Comparison of ENCODE assay signal across 8 cellular contexts in the genomic region with DNA sequence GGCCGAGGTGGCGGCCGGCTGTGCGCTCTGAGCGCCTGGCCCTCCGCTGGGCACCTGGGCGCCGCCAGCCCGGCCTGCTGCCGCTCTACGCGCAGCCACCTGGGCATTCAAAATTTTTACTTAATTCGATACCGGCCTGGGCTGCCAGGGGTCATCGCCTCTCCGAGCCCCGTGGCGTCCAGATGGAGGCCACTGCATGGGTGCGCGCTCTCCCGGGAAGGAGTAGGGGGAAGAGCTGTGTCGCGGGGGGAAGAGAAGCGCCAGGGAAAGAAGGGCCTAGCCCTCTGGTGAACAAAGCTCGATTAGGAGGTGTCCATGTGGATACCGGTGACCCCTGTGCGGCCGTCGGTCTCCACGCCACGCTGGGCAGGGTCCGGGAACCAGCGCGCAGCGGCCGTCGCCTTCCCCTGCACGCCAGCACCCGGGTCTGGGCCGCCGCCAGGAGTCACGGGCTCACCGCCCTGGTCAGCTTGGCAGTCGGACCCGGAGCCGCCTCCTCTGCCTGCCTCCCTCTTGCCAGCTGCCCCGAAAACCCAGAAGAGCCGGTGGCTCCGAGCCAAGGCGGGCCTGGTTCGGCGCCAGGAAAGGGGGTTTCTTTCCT. TPM values are rescaled to one million over a fixed set of nuclear protein-coding genes. Genes with fewer than 3 reads are reported as not detected.
A peak's percentile ranks its signal among the peaks of the same experiment; 100 is the strongest.
DNase-seq lines count a peak whose midpoint lies in the region; ATAC-seq and TF ChIP-seq lines count a peak whose summit lies in the region.

No MANE protein-coding gene starts in this region.

- no peaks in the 10 kb centered on the region for H3K27me3 ChIP-seq in GM06990 (replicated peaks; ENCODE audit: control insufficient read depth, insufficient read depth, low read length)
- peaks cover 41% of the 10 kb centered on the region for H3K27me3 ChIP-seq in HUES64 (ENCODE audit: insufficient read depth, low read length)
- H3K27me3 ChIP-seq in gastroesophageal sphincter = no peaks in the 10 kb centered on the region

- TF ChIP-seq EP300 in gastroesophageal sphincter (IDR thresholded peaks at IDR 0.05) = no peak

- H3K4me3 ChIP-seq in GM06990 (replicated peaks; ENCODE audit: low read depth, low read length) (peak overlapping the region; percentile 89), HUES64 (ENCODE audit: low read length) (peak overlapping the region; percentile 87), gastroesophageal sphincter (peak overlapping the region; percentile 63 to 91)

- no peak for TF ChIP-seq POLR2A in gastroesophageal sphincter (IDR thresholded peaks at IDR 0.05)

- H3K4me1 ChIP-seq in HUES64 (ENCODE audit: insufficient read depth, low read length) (peaks cover 8% of the 10 kb centered on the region; the same call in 1 of the 2 replicates), gastroesophageal sphincter (peaks cover 0 to 47% (median 7%) of the 10 kb centered on the region in 3 donors)

- ATAC-seq in GM21515 (IDR thresholded peaks at IDR 0.05; ENCODE audit: unreplicated experiment) = peak; percentile 9
- peak; percentile 6 for ATAC-seq in gastroesophageal sphincter

- H3K36me3 ChIP-seq in GM06990 (ENCODE audit: control insufficient read depth, insufficient read depth, low read length) (no peaks in the 10 kb centered on the region), HUES64 (ENCODE audit: insufficient read depth, low read length) (no peaks in the 10 kb centered on the region), gastroesophageal sphincter (peaks cover 0 to 6% of the 10 kb centered on the region in 2 donors)

- DNase-seq in GM06990 (ENCODE audit: extremely low read depth, insufficient read length) (no peak), activated gamma-delta T cell (lab: John Stamatoyannopoulos, UW) (peak; percentile 16), occipital lobe (lab: John Stamatoyannopoulos, UW) (peak; percentile 53), NCI-H2171 treated with DMSO at 0.1 percent for 48 hours (lab: John Stamatoyannopoulos, UW) (no peak)
- DNase-seq in effector CD4-positive, alpha-beta T cell = no peak

- H3K9me3 ChIP-seq in HUES64 (ENCODE audit: insufficient read depth, low read depth, low read length) = no peaks in the 10 kb centered on the region
- no peaks in the 10 kb centered on the region for H3K9me3 ChIP-seq in gastroesophageal sphincter

- H3K27ac ChIP-seq in HUES64 (ENCODE audit: low read depth, low read length) (no peak overlapping the region), gastroesophageal sphincter (peak overlapping the region; percentile 36 to 91 (median 90))

- WGBS in HUES64 = under 1% methylated on average over 50 of the region's 52 CpGs
- 0% methylated on average over 1 of the region's 52 CpGs; no CpG with 5 or more reads in 1 of the 2 donors for WGBS in gastroesophageal sphincter (ENCODE audit: low coverage in 1 of 2), 2 donors

- H3K9ac ChIP-seq in HUES64 (ENCODE audit: low read depth, low read length) = 0 out of 2 replicates have a peak overlapping the region, but pooled peaks have one; percentile 37

- TF ChIP-seq CTCF in GM06990 (IDR thresholded peaks at IDR 0.05; ENCODE audit: insufficient read depth, low read length, poor library complexity, severe bottlenecking) = no peak
- TF ChIP-seq CTCF in gastroesophageal sphincter (IDR thresholded peaks at IDR 0.05) = no peak

RNA-seq across cellular contexts. Expression of gene BIVM, which starts 0.7 kb away (rescaled TPM):
- 3.6 TPM for polyA plus RNA-seq in HUES64 (2013, experiment 1 of 2)
- polyA plus RNA-seq in HUES64 (2013, experiment 2 of 2) = 4.9 TPM
- 10 to 100 TPM in 3 of 4 donors, 1 to 10 TPM in 1; 8.7 to 19.6 (median 15.8) TPM for total RNA-seq in gastroesophageal sphincter
- 65.2 TPM for total RNA-seq in occipital lobe

RNA-seq across cellular contexts. Expression of gene POGLUT2, which starts 0.9 kb away (rescaled TPM):
- polyA plus RNA-seq in HUES64 (2013, experiment 1 of 2) = 17.0 TPM
- 18.8 TPM for polyA plus RNA-seq in HUES64 (2013, experiment 2 of 2)
- total RNA-seq in gastroesophageal sphincter (10 to 100 TPM in 1 of 4 donors, 1 to 10 TPM in 3; 3.5 to 17.9 (median 6.9) TPM), occipital lobe (11.5 TPM)

RNA-seq across cellular contexts. Expression of gene TEX30, which starts 26.1 kb away (rescaled TPM):
- 12.2 TPM for polyA plus RNA-seq in HUES64 (2013, experiment 1 of 2)
- 16.2 TPM for polyA plus RNA-seq in HUES64 (2013, experiment 2 of 2)
- 10 to 100 TPM in 1 of 4 donors, 1 to 10 TPM in 3; 6.4 to 10.6 (median 7.7) TPM for total RNA-seq in gastroesophageal sphincter
- total RNA-seq in occipital lobe = 12.8 TPM

RNA-seq across cellular contexts. Expression of gene ERCC5, which starts 46.2 kb away (rescaled TPM):
- 18.6 TPM for polyA plus RNA-seq in HUES64 (2013, experiment 1 of 2)
- 21.6 TPM for polyA plus RNA-seq in HUES64 (2013, experiment 2 of 2)
- total RNA-seq in gastroesophageal sphincter (10 to 100 TPM; 57.5 to 75.6 (median 65.2) TPM), occipital lobe (70.0 TPM)

Comparison
In these comparisons a context has a peak if more than half of its experiments do, and no peak if none do; other contexts are left out.
1. DNase-seq: peak in activated gamma-delta T cell (single experiment) and occipital lobe (single experiment); none in GM06990 (single experiment), effector CD4-positive, alpha-beta T cell (single experiment) and NCI-H2171 treated with DMSO at 0.1 percent for 48 hours (single experiment).
2. Peak in every context shown above with its lines, with median percentiles within 50 percentile points of each other: H3K4me3 ChIP-seq.